ENCODE assay signal across 9 cellular contexts in the genomic region with DNA sequence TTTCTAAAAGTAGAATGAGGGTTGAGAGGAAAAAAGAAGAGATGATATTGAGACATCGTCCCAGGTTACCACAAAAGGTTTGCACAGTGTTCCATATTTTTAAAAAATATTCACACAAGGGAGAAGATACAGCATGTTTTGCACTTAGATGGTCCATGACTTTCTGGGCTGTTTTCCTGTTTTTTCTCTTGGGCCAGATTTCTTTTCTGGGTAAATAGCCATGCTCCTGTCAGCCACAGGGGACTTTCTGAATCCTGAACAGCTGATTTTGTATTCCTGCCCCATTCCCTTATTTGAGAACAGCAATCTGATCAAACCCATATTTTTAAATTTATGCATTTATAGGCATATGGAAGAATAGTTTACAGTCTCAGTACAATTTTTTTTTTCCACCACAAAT.
"Had no signal": no experiment of that assay in that cellular context is flagged by ENCODE, and none has a peak within 500 bp of the region (broad histone marks: within the 10 kb centered on the region; RNA-seq: fewer than 3 reads in every experiment).

No MANE protein-coding gene starts in this region.

- H3K9me3 ChIP-seq: esophagus muscularis mucosa, pancreas had no signal

- H3K4me3 ChIP-seq: dorsolateral prefrontal cortex, esophagus muscularis mucosa, heart left ventricle, neural progenitor cell, pancreas, skin epidermis, tibial nerve had no signal

- DNase-seq: activated effector memory CD4-positive, alpha-beta T cell treated with Interleukin-2 at 50 U/mL for 16 hours; activated T-cell treated with anti-CD3 and anti-CD28 coated beads, Interleukin-2, amount 50 U/mL, for 24 hours; dorsolateral prefrontal cortex; heart left ventricle; pancreas had no signal

- H3K4me1 ChIP-seq: esophagus muscularis mucosa, pancreas, tibial nerve had no signal

- H3K27me3 ChIP-seq: dorsolateral prefrontal cortex, esophagus muscularis mucosa, heart left ventricle, neural progenitor cell, pancreas, tibial nerve had no signal

- H3K27ac ChIP-seq: dorsolateral prefrontal cortex, esophagus muscularis mucosa, heart left ventricle, neural progenitor cell, pancreas, tibial nerve had no signal

- H3K36me3 ChIP-seq: neural progenitor cell, pancreas had no signal
